ENCODE assay signal across 23 cellular contexts in genomic region chr13:85525411-85525810, GRCh38.
"Had no signal": no experiment of that assay in that cellular context is flagged by ENCODE, and none has a peak within 500 bp of the region (broad histone marks: within the 10 kb centered on the region; RNA-seq: fewer than 3 reads in every experiment).

No MANE protein-coding gene starts in this region.

- H3K27me3 ChIP-seq: heart left ventricle, neutrophil, ovary, testis, vagina had no signal

- H3K36me3 ChIP-seq: heart left ventricle, neutrophil, ovary, prostate gland, vagina had no signal

- H3K4me1 ChIP-seq: prostate gland, testis, vagina had no signal

- H3K4me3 ChIP-seq: dorsolateral prefrontal cortex, heart left ventricle, ovary, prostate gland, testis, vagina had no signal

- H3K9me3 ChIP-seq: heart left ventricle, neutrophil, ovary, prostate gland, testis, vagina had no signal

- H3K27ac ChIP-seq: dorsolateral prefrontal cortex, heart left ventricle, neutrophil, ovary, prostate gland, testis, vagina, VCaP had no signal

- DNase-seq: activated CD4-positive, alpha-beta T cell treated with anti-CD3 and anti-CD28 coated beads, Interleukin-2, amount 10 ng/mL, durations not matched to agents 7 days and 5 days; activated CD4-positive, CD25-positive, alpha-beta regulatory T cell treated with anti-CD3 and anti-CD28 coated beads, Interleukin-2, amount 50 U/mL, for 72 hours; activated CD8-positive, alpha-beta memory T cell treated with anti-CD3 and anti-CD28 coated beads, Interleukin-2, amount 10 ng/mL, durations not matched to agents 7 days and 5 days; activated CD8-positive, alpha-beta T cell treated with anti-CD3 and anti-CD28 coated beads for 36 hours; activated gamma-delta T cell; activated naive CD4-positive, alpha-beta T cell treated with anti-CD3 and anti-CD28 coated beads, Interleukin-2, amount 50 U/mL, for 16 hours; activated naive CD8-positive, alpha-beta T cell treated with anti-CD3 and anti-CD28 coated beads, Interleukin-2, amount 50 U/mL, for 24 hours; activated T-cell treated with anti-CD3 and anti-CD28 coated beads for 4 hours; anterior cingulate cortex; caudate nucleus; dorsolateral prefrontal cortex; effector memory CD8-positive, alpha-beta T cell; heart left ventricle; islet precursor cell; left cardiac atrium; ovary; stimulated activated CD4-positive, alpha-beta T cell treated with anti-CD3 and anti-CD28 coated beads, Interleukin-4, amount 100 ng/mL, for 1 hour; stimulated activated naive CD4-positive, alpha-beta T cell; testis had no signal
